In genomic region chr5:27315541-27316282, GRCh38 we compare ENCODE assay signal across 14 cellular contexts.
DNase-seq lines count a peak whose midpoint lies in the region; ATAC-seq, FAIRE-seq and TF ChIP-seq lines count a peak whose summit lies in the region.
"Had no signal": no experiment of that assay in that cellular context is flagged by ENCODE, and none has a peak within 500 bp of the region (broad histone marks: within the 10 kb centered on the region; RNA-seq: fewer than 3 reads in every experiment).

No MANE protein-coding gene starts in this region.

- TF ChIP-seq CTCF in KMS-11 (conservative IDR thresholded peaks at IDR 0.05; ENCODE audit: low read depth, low read length) (no peak), astrocyte (IDR thresholded peaks at IDR 0.05; ENCODE audit: insufficient read depth, low read depth, low read length) (no peak), GM20000 (IDR thresholded peaks at IDR 0.05; ENCODE audit: extremely low read depth, missing control alignments) (no peak)

- H3K27ac ChIP-seq in KMS-11 (peak overlapping the region; percentile 84), astrocyte (ENCODE audit: low read depth, low read length) (peak overlapping the region; percentile 96)
- H3K27ac ChIP-seq: HL-60 had no signal

- no peak for ATAC-seq in GM19455 (IDR thresholded peaks at IDR 0.05; ENCODE audit: unreplicated experiment)

- H3K27me3 ChIP-seq in KMS-11 (ENCODE audit: insufficient read depth, low read depth) (no peaks in the 10 kb centered on the region), astrocyte (ENCODE audit: insufficient read depth, low read length) (no peaks in the 10 kb centered on the region)

- H3K9me3 ChIP-seq in astrocyte (ENCODE audit: insufficient read depth, low read depth, low read length) = no peaks in the 10 kb centered on the region

- peak overlapping the region; percentile 90 for H3K4me2 ChIP-seq in KMS-11
- H3K4me2 ChIP-seq in astrocyte (ENCODE audit: low read length) = peak overlapping the region; percentile 72

- H3K27me3 Mint-ChIP-seq in astrocyte (ENCODE audit: low read depth, unreplicated experiment) = no peaks in the 10 kb centered on the region
- H3K27me3 Mint-ChIP-seq: progenitor cell of endocrine pancreas had no signal

- H3K36me3 Mint-ChIP-seq in astrocyte (ENCODE audit: low read depth, unreplicated experiment) = no peaks in the 10 kb centered on the region

- H3K79me2 ChIP-seq in KMS-11 (ENCODE audit: insufficient read depth, low read depth) = no peaks in the 10 kb centered on the region
- H3K79me2 ChIP-seq in astrocyte (ENCODE audit: insufficient read depth, low read length) = no peaks in the 10 kb centered on the region

- H3K4me3 Mint-ChIP-seq in astrocyte (ENCODE audit: unreplicated experiment) = peak overlapping the region; percentile 67

- H3K9me3 Mint-ChIP-seq in astrocyte (ENCODE audit: unreplicated experiment) = no peaks in the 10 kb centered on the region

- peaks cover 20% of the 10 kb centered on the region for H3K4me1 Mint-ChIP-seq in astrocyte (ENCODE audit: low read depth, unreplicated experiment)

- peak overlapping the region; percentile 95 for H3K27ac Mint-ChIP-seq in astrocyte (ENCODE audit: unreplicated experiment)
- H3K27ac Mint-ChIP-seq: progenitor cell of endocrine pancreas had no signal

- H3K4me3 ChIP-seq in KMS-11 (IDR thresholded peaks at IDR 0.05; ENCODE audit: insufficient read depth, low read depth, low read length) = no peak overlapping the region
- no peak overlapping the region for H3K4me3 ChIP-seq in astrocyte (ENCODE audit: insufficient read depth, low read depth, low read length)

- H4K20me1 ChIP-seq in KMS-11 (ENCODE audit: insufficient read depth) (no peaks in the 10 kb centered on the region), astrocyte (ENCODE audit: insufficient read depth, low read length) (no peaks in the 10 kb centered on the region)

- H3K9ac ChIP-seq in KMS-11 = peak overlapping the region; percentile 42; the same call in 1 of the 2 replicates
- H3K9ac ChIP-seq in astrocyte (ENCODE audit: low read length) = peak overlapping the region; percentile 75

- DNase-seq in DMS53 treated with DMSO at 0.1 percent for 48 hours (lab: John Stamatoyannopoulos, UW; ENCODE audit: unreplicated experiment) (peak; percentile 3), astrocyte (ENCODE audit: low read depth) (peak; percentile 81), iris pigment epithelial cell (ENCODE audit: low read depth) (peak; percentile 85), GM20000 (ENCODE audit: low spot score) (no peak), NCI-H526 (lab: John Stamatoyannopoulos, UW) (no peak)
- no peak for DNase-seq in stimulated activated naive CD4-positive, alpha-beta T cell treated with Interleukin-2 at 50 U/mL for 16 hours (lab: John Stamatoyannopoulos, UW)
- DNase-seq: effector memory CD4-positive, alpha-beta T cell; GOT3; NCI-H748 treated with DMSO at 0.1 percent for 48 hours had no signal

- H3K4me1 ChIP-seq in KMS-11 (ENCODE audit: low read depth, poor library complexity, severe bottlenecking) (peaks cover 65% of the 10 kb centered on the region), astrocyte (ENCODE audit: insufficient read depth, low read length) (peaks cover 13% of the 10 kb centered on the region)

- H3K36me3 ChIP-seq in KMS-11 (ENCODE audit: insufficient read depth) (no peaks in the 10 kb centered on the region; the same call in 1 of the 2 replicates), astrocyte (ENCODE audit: insufficient read depth, low read length) (no peaks in the 10 kb centered on the region)

- no peak for FAIRE-seq in astrocyte (lab: Jason Lieb, UNC)
- FAIRE-seq: D721Med had no signal

- H2AFZ ChIP-seq in KMS-11 (ENCODE audit: low read depth) (peak overlapping the region; percentile 29), astrocyte (ENCODE audit: low read depth, low read length) (peak overlapping the region; percentile 59)

Comparison
In these comparisons a context has a peak if more than half of its experiments do, and no peak if none do; other contexts are left out.
1. DNase-seq: peak in DMS53 treated with DMSO at 0.1 percent for 48 hours (single experiment), astrocyte (single experiment) and iris pigment epithelial cell (single experiment); none in GM20000 (single experiment), NCI-H526 (0 of 2) and stimulated activated naive CD4-positive, alpha-beta T cell treated with Interleukin-2 at 50 U/mL for 16 hours (single experiment).